27 cellular contexts compared by ENCODE assay signal in genomic region chr1:233938476-233938875, GRCh38. TPM values are rescaled to one million over a fixed set of nuclear protein-coding genes. Genes with fewer than 3 reads are reported as not detected.
"Had no signal": no experiment of that assay in that cellular context is flagged by ENCODE, and none has a peak within 500 bp of the region (broad histone marks: within the 10 kb centered on the region; RNA-seq: fewer than 3 reads in every experiment).

No MANE protein-coding gene starts in this region.

- ATAC-seq: stimulated activated effector memory CD8-positive, alpha-beta T cell treated with anti-CD3 and anti-CD28 coated beads, Interleukin-12 subunit alpha, Interleukin-12 subunit beta, amount 100 ng/mL, for 72 hours; stimulated activated memory B cell treated with anti-CD40 and anti-IgM and Interleukin-4, amounts not matched to agents 10 μg/mL and 1 μg/mL and 100 μg/mL, for 72 hours; stimulated activated naive B cell treated with anti-CD40 and anti-IgM and Interleukin-4, amounts not matched to agents 10 μg/mL and 1 μg/mL and 100 μg/mL, for 72 hours; stimulated activated naive CD8-positive, alpha-beta T cell treated with anti-CD3 and anti-CD28 coated beads, Interleukin-15, amount 100 ng/mL, for 72 hours; stimulated activated naive CD8-positive, alpha-beta T cell treated with anti-CD3 and anti-CD28 coated beads, Interleukin-15, Interleukin-2, amounts not matched to agents 100 U/mL and 50 U/mL, for 24 hours; upper lobe of right lung had no signal

- H3K9me3 ChIP-seq: stomach, suprapubic skin, testis, thoracic aorta, thyroid gland, tibial artery, tibial nerve, transverse colon, upper lobe of left lung, upper lobe of right lung, uterus, vagina had no signal

- DNase-seq: stimulated activated CD4-positive, alpha-beta T cell treated with anti-CD3 and anti-CD28 coated beads, Interleukin-2, amount 100 ng/mL, for 48 hours; stimulated activated CD4-positive, alpha-beta T cell treated with anti-CD3 and anti-CD28 coated beads, Interleukin-4, amount 100 ng/mL, for 1 hour; stimulated activated CD4-positive, alpha-beta T cell treated with anti-CD3 and anti-CD28 coated beads, Interleukin-4, amount 100 ng/mL, for 24 hours; stimulated activated CD4-positive, alpha-beta T cell treated with anti-CD3 and anti-CD28 coated beads, Interleukin-4, amount 100 ng/mL, for 4 hours; stimulated activated CD8-positive, alpha-beta memory T cell treated with anti-CD3 and anti-CD28 coated beads, Interleukin-4, amount 100 ng/mL, for 48 hours; stimulated activated naive B cell treated with anti-CD40 and anti-IgM and Interleukin-4, amounts not matched to agents 10 μg/mL and 1 μg/mL and 100 μg/mL, for 72 hours; stimulated activated naive CD4-positive, alpha-beta T cell; stimulated activated naive CD4-positive, alpha-beta T cell treated with Interleukin-2 at 50 U/mL for 16 hours; stimulated activated naive CD8-positive, alpha-beta T cell treated with anti-CD3 and anti-CD28 coated beads, Interleukin-15, amount 100 ng/mL, for 72 hours; stimulated activated naive CD8-positive, alpha-beta T cell treated with anti-CD3 and anti-CD28 coated beads, Interleukin-15, Interleukin-2, amounts not matched to agents 100 U/mL and 50 U/mL, for 24 hours; stomach; substantia nigra; testis; thyroid gland; tibial artery; transverse colon; trophoblast cell; upper lobe of left lung; upper lobe of right lung; uterus had no signal

- H3K27me3 ChIP-seq: testis, thyroid gland, tibial artery, tibial nerve, transverse colon, upper lobe of left lung, upper lobe of right lung, uterus, vagina had no signal

- H3K4me1 ChIP-seq: stomach, suprapubic skin, testis, thyroid gland, tibial artery, tibial nerve, transverse colon, upper lobe of left lung, upper lobe of right lung, uterus, vagina had no signal

- H3K36me3 ChIP-seq: stomach, suprapubic skin, thoracic aorta, thyroid gland, tibial artery, tibial nerve, transverse colon, upper lobe of left lung, upper lobe of right lung, uterus, vagina had no signal

- H3K4me3 ChIP-seq: stomach, suprapubic skin, testis, thoracic aorta, thyroid gland, tibial artery, tibial nerve, transverse colon, upper lobe of left lung, upper lobe of right lung, uterus, vagina had no signal

- FAIRE-seq: urothelium cell line had no signal

- H3K27ac ChIP-seq: stomach, suprapubic skin, testis, thoracic aorta, thyroid gland, tibial artery, tibial nerve, transverse colon, upper lobe of left lung, upper lobe of right lung, uterus, vagina had no signal

RNA-seq across cellular contexts. Expression of gene SLC35F3, which starts 34.0 kb away (rescaled TPM):
- total RNA-seq: thoracic aorta, transverse colon had no signal
